In the genomic region with DNA sequence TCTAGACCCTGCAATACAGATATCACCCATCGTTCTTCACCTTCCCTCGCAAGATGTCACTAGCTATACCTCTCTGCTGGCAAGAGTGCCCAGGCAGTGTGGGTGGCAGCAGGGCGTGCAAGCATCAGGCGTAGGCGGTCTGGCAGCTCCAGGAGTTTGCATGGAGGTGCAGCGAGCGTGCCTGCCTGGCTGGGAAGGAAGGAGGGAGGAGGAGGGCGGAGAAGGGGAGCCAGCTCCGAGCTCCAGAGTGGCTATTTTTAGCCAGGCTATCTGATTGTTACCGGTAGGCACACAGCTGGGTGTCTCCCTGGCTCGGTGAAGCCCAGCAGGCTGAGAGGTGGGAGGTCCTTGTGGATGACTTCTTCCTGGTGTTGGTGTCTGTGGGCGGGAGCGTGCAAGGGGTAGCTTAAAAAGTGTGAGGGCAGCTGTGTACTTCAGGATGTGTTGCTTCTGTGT, we compare ENCODE assay signal across 8 cellular contexts. TPM values are rescaled to one million over a fixed set of nuclear protein-coding genes. Genes with fewer than 3 reads are reported as not detected.
DNase-seq lines count a peak whose midpoint lies in the region; ATAC-seq, FAIRE-seq and TF ChIP-seq lines count a peak whose summit lies in the region.

No MANE protein-coding gene starts in this region.

- H2BK12ac ChIP-seq in trophoblast cell (ENCODE audit: low read length), result no peak overlapping the region

- peaks cover 11 to 19% of the 10 kb centered on the region in 2 experiments for H3K36me3 ChIP-seq in trophoblast cell (ENCODE audit: control insufficient read depth in 1 of 2, insufficient read depth in 2 of 2, low read length in 2 of 2)

- H3K23ac ChIP-seq in trophoblast cell (ENCODE audit: low read length), result no peak overlapping the region

- intact Hi-C loops in cardiac septum (cut with DNase I), result no loop called here

- H2AK5ac ChIP-seq in trophoblast cell (ENCODE audit: low read length), result no peak overlapping the region

- H3K4ac ChIP-seq in trophoblast cell (ENCODE audit: low read depth, low read length), result no peak overlapping the region

- FAIRE-seq in GM12891 (lab: Jason Lieb, UNC), result peak; percentile 81

- H3K18ac ChIP-seq in trophoblast cell (ENCODE audit: low read length), result no peak overlapping the region

- no peaks in the 10 kb centered on the region for H3K9me3 ChIP-seq in trophoblast cell (ENCODE audit: insufficient read depth, low read depth, low read length)

- H3K4me1 ChIP-seq in trophoblast cell (ENCODE audit: control insufficient read depth in 1 of 2, insufficient read depth in 2 of 2, low read length in 2 of 2), result peaks cover 14 to 28% of the 10 kb centered on the region in 2 experiments

- no peak overlapping the region for H3K9ac ChIP-seq in trophoblast cell (ENCODE audit: low read length)

- H3K14ac ChIP-seq in trophoblast cell (ENCODE audit: low read length), result no peak overlapping the region

- H3K27ac Mint-ChIP-seq in activated naive CD4-positive, alpha-beta T cell treated with anti-CD3 and anti-CD28 coated beads, Interleukin-2, amount 50 U/mL, for 72 hours, result peak overlapping the region in 1 of 2 donors; percentile 6

- no peak overlapping the region for H2AFZ ChIP-seq in trophoblast cell (ENCODE audit: insufficient read depth, low read length, poor library complexity)

- ATAC-seq in activated naive CD4-positive, alpha-beta T cell treated with anti-CD3 and anti-CD28 coated beads, Interleukin-2, amount 50 U/mL, for 72 hours, result peak; percentile 67 to 69
- no peak for ATAC-seq in GM21576 (IDR thresholded peaks at IDR 0.05; ENCODE audit: unreplicated experiment)
- ATAC-seq in HG02884 (IDR thresholded peaks at IDR 0.05; ENCODE audit: unreplicated experiment), result no peak
- no peak for ATAC-seq in GM19328 (IDR thresholded peaks at IDR 0.05; ENCODE audit: unreplicated experiment)

- no peak overlapping the region for H3K4me3 ChIP-seq in trophoblast cell (ENCODE audit: low read depth, low read length)

- no peak overlapping the region for H2BK120ac ChIP-seq in trophoblast cell (ENCODE audit: insufficient read depth, low read length, poor library complexity)

- H3K27me3 ChIP-seq in trophoblast cell (ENCODE audit: insufficient read depth, low read length), result no peaks in the 10 kb centered on the region

- TF ChIP-seq POLR2A in GM12891 (IDR thresholded peaks at IDR 0.05; ENCODE audit: low read depth, low read length), result no peak

- H4K8ac ChIP-seq in trophoblast cell (ENCODE audit: low read depth, low read length), result no peak overlapping the region

- no peak overlapping the region for H2BK5ac ChIP-seq in trophoblast cell (ENCODE audit: low read depth, low read length, poor library complexity)

- no peaks in the 10 kb centered on the region for H3K79me1 ChIP-seq in trophoblast cell (ENCODE audit: low read length)

- no peaks in the 10 kb centered on the region for H3K9me3 Mint-ChIP-seq in activated naive CD4-positive, alpha-beta T cell treated with anti-CD3 and anti-CD28 coated beads, Interleukin-2, amount 50 U/mL, for 72 hours

- peak overlapping the region; percentile 8 for H3K4me2 ChIP-seq in trophoblast cell (ENCODE audit: low read length)

- no peak overlapping the region for H4K12ac ChIP-seq in trophoblast cell (ENCODE audit: low read depth, low read length)

- WGBS in trophoblast cell (ENCODE audit: extremely low coverage, insufficient coverage, insufficient read length), result no CpG with 5 or more reads among the region's 13 CpGs

- H3K27ac ChIP-seq in trophoblast cell (ENCODE audit: low read depth, low read length), result no peak overlapping the region

- H3K36me3 Mint-ChIP-seq in activated naive CD4-positive, alpha-beta T cell treated with anti-CD3 and anti-CD28 coated beads, Interleukin-2, amount 50 U/mL, for 72 hours, result peaks cover 3 to 6% of the 10 kb centered on the region in 2 donors

- DNase-seq in GM12891 (ENCODE audit: insufficient read length, low spot score) (no peak), NCI-H2171 (lab: John Stamatoyannopoulos, UW) (peak; percentile 99), cardiac septum (ENCODE audit: low spot score) (peak; percentile 83), trophoblast cell (no peak)
- DNase-seq in activated naive CD4-positive, alpha-beta T cell treated with anti-CD3 and anti-CD28 coated beads, Interleukin-2, amount 50 U/mL, for 72 hours (ENCODE audit: low spot score in 2 of 2), result no peak

- no peak overlapping the region for H4K91ac ChIP-seq in trophoblast cell (ENCODE audit: low read depth, low read length)

- no peaks in the 10 kb centered on the region for H3K79me2 ChIP-seq in trophoblast cell (ENCODE audit: control insufficient read depth, insufficient read depth, low read length, poor library complexity)

TF ChIP-seq in GM12891, 5 proteins besides CTCF, POLR2A, EP300 and RAD21:
- no peak for TF ChIP-seq POU2F2 (IDR thresholded peaks at IDR 0.05; ENCODE audit: low read depth, low read length)
- TF ChIP-seq SPI1 (IDR thresholded peaks at IDR 0.05; ENCODE audit: low read depth, low read length), result no peak
- no peak for TF ChIP-seq POLR2AphosphoS5 (IDR thresholded peaks at IDR 0.05; ENCODE audit: low read depth, low read length)
- no peak for TF ChIP-seq TAF1 (IDR thresholded peaks at IDR 0.05; ENCODE audit: low read depth, low read length)
- TF ChIP-seq PAX5 (IDR thresholded peaks at IDR 0.05; ENCODE audit: insufficient read depth, low read length, severe bottlenecking), result no peak
TF ChIP-seq in GM12891: peak in this region for 0.

RNA-seq across cellular contexts. Expression of gene FOXJ2, which starts 6.2 kb away (rescaled TPM):
- polyA plus RNA-seq in GM12891 (2012; ENCODE audit: low read depth, missing spikeins), result 3.7 TPM
- 10 to 100 TPM; 14.3 to 16.9 TPM for total RNA-seq in activated naive CD4-positive, alpha-beta T cell treated with anti-CD3 and anti-CD28 coated beads, Interleukin-2, amount 50 U/mL, for 72 hours
- 25.1 TPM for total RNA-seq in cardiac septum
- polyA plus RNA-seq in trophoblast cell (2013), result 22.7 TPM in 2 replicates

RNA-seq across cellular contexts. Expression of gene C3AR1, which starts 27.5 kb away (rescaled TPM):
- 0.26 TPM for polyA plus RNA-seq in GM12891 (2012; ENCODE audit: low read depth, missing spikeins)
- total RNA-seq in activated naive CD4-positive, alpha-beta T cell treated with anti-CD3 and anti-CD28 coated beads, Interleukin-2, amount 50 U/mL, for 72 hours, result 1 to 10 TPM in 1 of 2 donors, under 1 TPM in 1; 0.54 to 3.1 TPM
- 4.2 TPM for total RNA-seq in cardiac septum
- 0.10 TPM in 2 replicates for polyA plus RNA-seq in trophoblast cell (2013)

RNA-seq across cellular contexts. Expression of gene NECAP1, which starts 43.4 kb away (rescaled TPM):
- polyA plus RNA-seq in GM12891 (2012; ENCODE audit: low read depth, missing spikeins), result 15.6 TPM
- total RNA-seq in activated naive CD4-positive, alpha-beta T cell treated with anti-CD3 and anti-CD28 coated beads, Interleukin-2, amount 50 U/mL, for 72 hours, result 10 to 100 TPM; 23.2 to 43.8 TPM
- 19.0 TPM for total RNA-seq in cardiac septum
- polyA plus RNA-seq in trophoblast cell (2013), result 14.5 and 14.9 TPM in 2 replicates

Comparison
In these comparisons a context has a peak if more than half of its experiments do, and no peak if none do; other contexts are left out.
1. DNase-seq: peak in NCI-H2171 (single experiment) and cardiac septum (single experiment); none in GM12891 (single experiment), activated naive CD4-positive, alpha-beta T cell treated with anti-CD3 and anti-CD28 coated beads, Interleukin-2, amount 50 U/mL, for 72 hours (0 of 2) and trophoblast cell (0 of 2).
2. ATAC-seq: peak in activated naive CD4-positive, alpha-beta T cell treated with anti-CD3 and anti-CD28 coated beads, Interleukin-2, amount 50 U/mL, for 72 hours (2 of 2); none in GM21576 (single experiment), HG02884 (single experiment) and GM19328 (single experiment).